ENCODE assay signal across 15 cellular contexts in the genomic region with DNA sequence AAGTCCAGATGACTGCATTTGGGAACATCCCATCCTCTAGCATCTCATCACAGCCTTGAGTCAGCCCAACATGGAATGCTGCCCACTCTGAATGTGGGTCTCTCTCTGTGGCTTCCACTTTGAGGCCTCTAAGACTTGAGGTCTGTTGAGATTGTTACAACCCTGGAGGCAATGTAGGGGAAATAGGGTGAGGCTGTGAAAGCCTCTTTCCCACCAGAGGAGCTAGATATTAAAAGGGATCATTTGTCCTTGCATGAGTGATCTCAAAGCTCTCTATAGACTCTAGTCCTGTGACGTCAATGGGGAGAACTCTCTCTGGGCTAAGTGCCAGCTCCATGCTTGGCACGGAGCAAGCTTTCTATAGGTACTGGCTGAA. TPM values are rescaled to one million over a fixed set of nuclear protein-coding genes. Genes with fewer than 3 reads are reported as not detected.
DNase-seq lines count a peak whose midpoint lies in the region; ATAC-seq, FAIRE-seq and TF ChIP-seq lines count a peak whose summit lies in the region.
"Had no signal": no experiment of that assay in that cellular context is flagged by ENCODE, and none has a peak within 500 bp of the region (broad histone marks: within the 10 kb centered on the region; RNA-seq: fewer than 3 reads in every experiment).

No MANE protein-coding gene starts in this region.

- CTCF ChIA-PET in SK-N-SH (lab: Yijun Ruan, JAX): interaction anchor here (1.5 kb wide), 2 partner anchors 27 to 51 kb away, joined by 7 to 8 read pairs; no protein-coding TSS in a partner anchor

- no peak for TF ChIP-seq RAD21 in SK-N-SH (IDR thresholded peaks at IDR 0.05; ENCODE audit: low read length)

- H3K4me2 ChIP-seq in SK-N-SH: peak overlapping the region; percentile 31; the same call in 1 of the 2 replicates
- H3K4me2 ChIP-seq: GM23338 had no signal

- no peak for TF ChIP-seq EP300 in SK-N-SH (IDR thresholded peaks at IDR 0.05; ENCODE audit: borderline replicate concordance in 1 of 2, low read depth in 1 of 2, low read length in 1 of 2)

- ATAC-seq in SK-N-SH treated with all-trans-retinoic acid at 6 μM for 48 hours: no peak; the same call in 2 of the 3 replicates
- no peak for ATAC-seq in HG03342 (IDR thresholded peaks at IDR 0.05; ENCODE audit: unreplicated experiment)
- ATAC-seq: activated CD8-positive, alpha-beta T cell treated with anti-CD3 and anti-CD28 coated beads for 36 hours; GM23338 had no signal

- H3K9me3 ChIP-seq in SK-N-SH: no peaks in the 10 kb centered on the region
- no peaks in the 10 kb centered on the region for H3K9me3 ChIP-seq in small intestine (ENCODE audit: control insufficient read depth, low read depth)
- H3K9me3 ChIP-seq in tibial artery: no peaks in the 10 kb centered on the region
- H3K9me3 ChIP-seq: testis had no signal

- no peak for FAIRE-seq in small intestine (lab: Jason Lieb, UNC)
- FAIRE-seq: islet of Langerhans had no signal

- H3K27me3 ChIP-seq in SK-N-SH (ENCODE audit: insufficient read depth) (peaks cover 5% of the 10 kb centered on the region; the same call in 1 of the 2 replicates), small intestine (ENCODE audit: control insufficient read depth in 2 of 2, insufficient read depth in 2 of 2, low read length in 2 of 2) (peaks cover 0 to 2% of the 10 kb centered on the region in 2 donors), tibial artery (peaks cover 0 to 3% of the 10 kb centered on the region in 2 donors)
- H3K27me3 ChIP-seq: testis had no signal

- no peak overlapping the region for H3K9ac ChIP-seq in SK-N-SH

- TF ChIP-seq CTCF in SK-N-SH (IDR thresholded peaks at IDR 0.05) (no peak), tibial artery (IDR thresholded peaks at IDR 0.05) (no peak)

- H3K9me2 ChIP-seq in SK-N-SH: no peaks in the 10 kb centered on the region

- no peaks in the 10 kb centered on the region for H3K36me3 ChIP-seq in SK-N-SH (replicated peaks in 1 of 2; ENCODE audit: control insufficient read depth in 1 of 2, insufficient read depth in 2 of 2, low read length in 1 of 2)
- no peaks in the 10 kb centered on the region for H3K36me3 ChIP-seq in small intestine (ENCODE audit: control insufficient read depth in 2 of 2, insufficient read depth in 2 of 2, low read length in 2 of 2)
- no peaks in the 10 kb centered on the region for H3K36me3 ChIP-seq in tibial artery

- H3K4me3 ChIP-seq in SK-N-SH (ENCODE audit: low read depth in 2 of 2, low read length in 1 of 2) (no peak overlapping the region), small intestine (ENCODE audit: low read depth in 1 of 2, low read length in 2 of 2) (no peak overlapping the region), tibial artery (no peak overlapping the region)
- H3K4me3 ChIP-seq: GM23338, testis had no signal

- peaks cover 9 to 10% of the 10 kb centered on the region in 2 experiments; a peak in 2 of 4 replicates for H3K4me1 ChIP-seq in SK-N-SH (ENCODE audit: control insufficient read depth in 1 of 2, insufficient read depth in 2 of 2, low read depth in 1 of 2, low read length in 1 of 2)
- H3K4me1 ChIP-seq in small intestine (ENCODE audit: control insufficient read depth in 2 of 2, insufficient read depth in 1 of 2, low read depth in 1 of 2, low read length in 1 of 2): peaks cover 0 to 6% of the 10 kb centered on the region in 2 donors
- H3K4me1 ChIP-seq in tibial artery: peaks cover 0 to 12% (median 6%) of the 10 kb centered on the region in 4 donors
- H3K4me1 ChIP-seq: testis had no signal

- POLR2A ChIA-PET in SK-N-SH (lab: Yijun Ruan, JAX): no interaction called here

- 0% methylated on average over 2 of the region's 2 CpGs for WGBS in SK-N-SH (ENCODE audit: low lambda C conversion rate)
- WGBS in small intestine, 3 donors: 8 to 40% (median 11%) methylated on average over 2 of the region's 2 CpGs

- H3K79me2 ChIP-seq in SK-N-SH (ENCODE audit: insufficient read depth): no peaks in the 10 kb centered on the region

- no peak overlapping the region for H2AFZ ChIP-seq in SK-N-SH (ENCODE audit: low read depth)
- H2AFZ ChIP-seq: GM23338 had no signal

- DNase-seq in SK-N-SH: peak; percentile 63
- DNase-seq in NCI-H128 (lab: John Stamatoyannopoulos, UW; ENCODE audit: unreplicated experiment): peak; percentile 6
- DNase-seq in RPMI8226: peak; percentile 42
- DNase-seq in small intestine: peak; percentile 75
- no peak for DNase-seq in cardiac septum (ENCODE audit: low spot score)
- DNase-seq in tibial artery: no peak
- DNase-seq: activated CD8-positive, alpha-beta T cell treated with anti-CD3 and anti-CD28 coated beads for 36 hours; amygdala; mesendoderm; retina; testis had no signal

- peaks cover 14% of the 10 kb centered on the region for H3F3A ChIP-seq in SK-N-SH (replicated peaks; ENCODE audit: insufficient read depth)

- H4K20me1 ChIP-seq in SK-N-SH (ENCODE audit: insufficient read depth): no peaks in the 10 kb centered on the region

- peak overlapping the region in 1 of 2 experiments; percentile 50; a peak in 2 of 4 replicates for H3K27ac ChIP-seq in SK-N-SH (ENCODE audit: low read depth in 2 of 2, low read length in 1 of 2)
- H3K27ac ChIP-seq in small intestine (ENCODE audit: low read depth in 1 of 2, low read length in 1 of 2): no peak overlapping the region
- H3K27ac ChIP-seq in tibial artery: no peak overlapping the region
- H3K27ac ChIP-seq: testis had no signal

- intact Hi-C loops in cardiac septum (cut with DNase I) (no loop called here), tibial artery (cut with DNase I; ENCODE audit: low total_unique reads) (no loop called here)

TF ChIP-seq in SK-N-SH, 30 proteins besides CTCF, POLR2A, EP300 and RAD21 (continues in another document):
- no peak for TF ChIP-seq YY1 (IDR thresholded peaks at IDR 0.05; ENCODE audit: low read depth)
- TF ChIP-seq, protein P1, sequence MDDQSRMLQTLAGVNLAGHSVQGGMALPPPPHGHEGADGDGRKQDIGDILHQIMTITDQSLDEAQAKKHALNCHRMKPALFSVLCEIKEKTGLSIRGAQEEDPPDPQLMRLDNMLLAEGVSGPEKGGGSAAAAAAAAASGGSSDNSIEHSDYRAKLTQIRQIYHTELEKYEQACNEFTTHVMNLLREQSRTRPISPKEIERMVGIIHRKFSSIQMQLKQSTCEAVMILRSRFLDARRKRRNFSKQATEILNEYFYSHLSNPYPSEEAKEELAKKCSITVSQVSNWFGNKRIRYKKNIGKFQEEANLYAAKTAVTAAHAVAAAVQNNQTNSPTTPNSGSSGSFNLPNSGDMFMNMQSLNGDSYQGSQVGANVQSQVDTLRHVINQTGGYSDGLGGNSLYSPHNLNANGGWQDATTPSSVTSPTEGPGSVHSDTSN (IDR thresholded peaks at IDR 0.05): no peak
- TF ChIP-seq TEAD4 (IDR thresholded peaks at IDR 0.05; ENCODE audit: borderline replicate concordance, insufficient read depth): no peak
- no peak for TF ChIP-seq TAF1 (IDR thresholded peaks at IDR 0.05; ENCODE audit: borderline replicate concordance, low read depth, low read length)
- no peak for TF ChIP-seq NFIC (IDR thresholded peaks at IDR 0.05; ENCODE audit: borderline replicate concordance)
- TF ChIP-seq POLR2AphosphoS5 (IDR thresholded peaks at IDR 0.05; ENCODE audit: low read depth, low read length): no peak

TF ChIP-seq in SK-N-SH treated with all-trans-retinoic acid at 6 μM for 48 hours, 23 proteins besides CTCF, POLR2A, EP300 and RAD21:
- no peak for TF ChIP-seq ZNF8 (CRISPR knock-in tag; IDR thresholded peaks at IDR 0.05)
- TF ChIP-seq ZFP30 (CRISPR knock-in tag; IDR thresholded peaks at IDR 0.05): no peak
- no peak for TF ChIP-seq BACH2 (CRISPR knock-in tag; IDR thresholded peaks at IDR 0.05; ENCODE audit: borderline replicate concordance)
- no peak for TF ChIP-seq ZFP3 (CRISPR knock-in tag; IDR thresholded peaks at IDR 0.05)

RNA-seq across cellular contexts. Expression of gene GOLGA7B, which starts 6.4 kb away (rescaled TPM):
- polyA plus RNA-seq in SK-N-SH (2012; rRNA removed) (0.03 and 0.13 TPM in 2 replicates), small intestine (1 to 10 TPM; 3.6 to 5.3 (median 4.3) TPM)
- polyA plus RNA-seq in SK-N-SH (2012; cell fraction: cytosol; rRNA removed): 0.08 and 0.22 TPM in 2 replicates
- polyA plus RNA-seq in SK-N-SH (2012; cell fraction: nucleus; rRNA removed): 0.18 and 0.31 TPM in 2 replicates
- 0.54 TPM for total RNA-seq in cardiac septum

Comparison
In these comparisons a context has a peak if more than half of its experiments do, and no peak if none do; other contexts are left out.
1. DNase-seq: peak in SK-N-SH (single experiment), NCI-H128 (single experiment), RPMI8226 (single experiment) and small intestine (single experiment); none in cardiac septum (single experiment) and tibial artery (0 of 2).